ENCODE assay signal across 18 cellular contexts in genomic region chr5:180492226-180492903, GRCh38. TPM values are rescaled to one million over a fixed set of nuclear protein-coding genes. Genes with fewer than 3 reads are reported as not detected.
DNase-seq lines count a peak whose midpoint lies in the region; ATAC-seq and TF ChIP-seq lines count a peak whose summit lies in the region.
"Had no signal": no experiment of that assay in that cellular context is flagged by ENCODE, and none has a peak within 500 bp of the region (broad histone marks: within the 10 kb centered on the region; RNA-seq: fewer than 3 reads in every experiment).

No MANE protein-coding gene starts in this region.

- peaks cover 7% of the 10 kb centered on the region for H3K9me3 Mint-ChIP-seq in T-helper 2 cell treated with Interferon-gamma antibody and Interleukin-4, amounts not matched to agents 5 μg/mL and 100 μg/mL, for 36 hours
- H3K9me3 Mint-ChIP-seq in brain (peaks cover 0 to 9% (median 3%) of the 10 kb centered on the region in 5 experiments), neural progenitor cell (peaks cover 18% of the 10 kb centered on the region)

- peaks cover 17% of the 10 kb centered on the region for H3K4me1 ChIP-seq in neural progenitor cell

- H3K9me3 ChIP-seq in KOPT-K1 (ENCODE audit: insufficient read depth, low read length, poor library complexity, severe bottlenecking) (no peaks in the 10 kb centered on the region), neural progenitor cell (ENCODE audit: low read depth) (no peaks in the 10 kb centered on the region)
- H3K9me3 ChIP-seq: ascending aorta, heart right ventricle, SK-N-SH had no signal

- H3K27ac ChIP-seq in KOPT-K1 (ENCODE audit: low read depth, low read length, poor library complexity, severe bottlenecking) (peak overlapping the region; percentile 96), neural progenitor cell (no peak overlapping the region)
- H3K27ac ChIP-seq: 22Rv1, ascending aorta, heart right ventricle, parathyroid adenoma had no signal

- no peak for DNase-seq in T-helper 2 cell treated with Interferon-gamma antibody and Interleukin-4, amounts not matched to agents 5 μg/mL and 100 μg/mL, for 36 hours (ENCODE audit: low spot score)
- DNase-seq in T-helper 2 cell (no peak), neural progenitor cell (ENCODE audit: low spot score) (no peak), Right ventricle myocardium inferior (ENCODE audit: missing footprints) (no peak)
- no peak for DNase-seq in effector CD8-positive, alpha-beta T cell (lab: John Stamatoyannopoulos, UW)
- DNase-seq: activated gamma-delta T cell; heart right ventricle; Karpas-422; NCI-H1092 treated with DMSO at 0.1 percent for 48 hours; SK-N-SH; stimulated activated CD4-positive, alpha-beta T cell treated with anti-CD3 and anti-CD28 coated beads, Interleukin-2, amount 100 ng/mL, for 24 hours; substantia nigra had no signal

- H3K79me2 ChIP-seq in neural progenitor cell (ENCODE audit: low read depth) = peaks cover 38% of the 10 kb centered on the region

- no peak overlapping the region for H3K4me3 ChIP-seq in neural progenitor cell
- H3K4me3 ChIP-seq: ascending aorta, heart right ventricle had no signal

- H3K4me3 Mint-ChIP-seq in T-helper 2 cell treated with Interferon-gamma antibody and Interleukin-4, amounts not matched to agents 5 μg/mL and 100 μg/mL, for 36 hours = peak overlapping the region; percentile 10
- H3K4me3 Mint-ChIP-seq in brain (peak overlapping the region in 3 of 5 experiments; percentile 20 to 88 (median 55)), neural progenitor cell (peak overlapping the region; percentile 68)

- no peaks in the 10 kb centered on the region for H3K27me3 ChIP-seq in neural progenitor cell
- H3K27me3 ChIP-seq: ascending aorta, heart right ventricle had no signal

- H3K4me2 ChIP-seq in neural progenitor cell = no peak overlapping the region

- no peak overlapping the region for H2AFZ ChIP-seq in neural progenitor cell (replicated peaks)
- H2AFZ ChIP-seq: parathyroid adenoma had no signal

- TF ChIP-seq CTCF in brain (conservative IDR thresholded peaks at IDR 0.05) = no peak
- TF ChIP-seq CTCF in neural progenitor cell (IDR thresholded peaks at IDR 0.05) = no peak

- peak overlapping the region; percentile 47 for H3K27ac Mint-ChIP-seq in T-helper 2 cell treated with Interferon-gamma antibody and Interleukin-4, amounts not matched to agents 5 μg/mL and 100 μg/mL, for 36 hours
- H3K27ac Mint-ChIP-seq in brain (peak overlapping the region in 3 of 5 experiments; percentile 4 to 80 (median 38)), neural progenitor cell (no peak overlapping the region)

- no peak overlapping the region for H3K9ac ChIP-seq in neural progenitor cell
- H3K9ac ChIP-seq: parathyroid adenoma, SK-N-SH had no signal

- no peaks in the 10 kb centered on the region for H3F3A ChIP-seq in neural progenitor cell (ENCODE audit: low read depth)

- no peak for ATAC-seq in GM18511 (IDR thresholded peaks at IDR 0.05; ENCODE audit: unreplicated experiment)
- ATAC-seq in Right ventricle myocardium inferior = no peak
- ATAC-seq: heart right ventricle had no signal

- peaks cover 20% of the 10 kb centered on the region for H3K4me1 Mint-ChIP-seq in T-helper 2 cell treated with Interferon-gamma antibody and Interleukin-4, amounts not matched to agents 5 μg/mL and 100 μg/mL, for 36 hours (ENCODE audit: low read depth)
- H3K4me1 Mint-ChIP-seq in brain (peaks cover 46% of the 10 kb centered on the region), neural progenitor cell (peaks cover 32% of the 10 kb centered on the region)

- peaks cover 26% of the 10 kb centered on the region for H4K20me1 ChIP-seq in neural progenitor cell (ENCODE audit: low read depth)

- intact Hi-C loops in Right ventricle myocardium inferior (cut with DNase I) = no loop called here

- peaks cover 10% of the 10 kb centered on the region for H3K36me3 Mint-ChIP-seq in T-helper 2 cell treated with Interferon-gamma antibody and Interleukin-4, amounts not matched to agents 5 μg/mL and 100 μg/mL, for 36 hours (ENCODE audit: low read depth)
- H3K36me3 Mint-ChIP-seq in brain (peaks cover 18% of the 10 kb centered on the region), neural progenitor cell (peaks cover 32% of the 10 kb centered on the region)

- no peaks in the 10 kb centered on the region for H3K27me3 Mint-ChIP-seq in T-helper 2 cell treated with Interferon-gamma antibody and Interleukin-4, amounts not matched to agents 5 μg/mL and 100 μg/mL, for 36 hours (ENCODE audit: low read depth)
- peaks cover 15% of the 10 kb centered on the region for H3K27me3 Mint-ChIP-seq in brain
- H3K27me3 Mint-ChIP-seq in neural progenitor cell (ENCODE audit: insufficient read depth, low read depth) = peaks cover 8% of the 10 kb centered on the region

- H3K36me3 ChIP-seq in KOPT-K1 (ENCODE audit: insufficient read depth, low read length) = peaks cover 19% of the 10 kb centered on the region
- no peaks in the 10 kb centered on the region for H3K36me3 ChIP-seq in neural progenitor cell
- H3K36me3 ChIP-seq: ascending aorta had no signal

RNA-seq across cellular contexts. Expression of gene CNOT6, which starts 1.8 kb away (rescaled TPM):
- polyA plus RNA-seq in brain (ENCODE audit: insufficient read depth, low read depth, low replicate concordance) = 10.9 TPM
- total RNA-seq in neural progenitor cell (ENCODE audit: low replicate concordance) = 28.6 and 38.5 TPM in 2 replicates
- 15.0 TPM for total RNA-seq in Right ventricle myocardium inferior

Comparison
In these comparisons a context has a peak if more than half of its experiments do, and no peak if none do; other contexts are left out.
1. H3K4me3 Mint-ChIP-seq: peak in every context shown above with its lines; median percentile 68 in neural progenitor cell; 55 in brain; 10 in T-helper 2 cell treated with Interferon-gamma antibody and Interleukin-4, amounts not matched to agents 5 μg/mL and 100 μg/mL, for 36 hours.